ENCODE assay signal across 8 cellular contexts in genomic region chr15:58457466-58457965, GRCh38. TPM values are rescaled to one million over a fixed set of nuclear protein-coding genes. Genes with fewer than 3 reads are reported as not detected.
A peak's percentile ranks its signal among the peaks of the same experiment; 100 is the strongest.
DNase-seq lines count a peak whose midpoint lies in the region; ATAC-seq and TF ChIP-seq lines count a peak whose summit lies in the region.

No MANE protein-coding gene starts in this region.

- no peak overlapping the region for H3K4me3 ChIP-seq in skeletal muscle tissue (ENCODE audit: low read length in 3 of 3)
- no peak overlapping the region for H3K4me3 ChIP-seq in Peyer's patch

- DNase-seq in stimulated activated CD4-positive, alpha-beta T cell treated with anti-CD3 and anti-CD28 coated beads, Interleukin-2, amount 100 ng/mL, for 24 hours = peak; percentile 27 to 42
- no peak for DNase-seq in stimulated activated CD4-positive, alpha-beta T cell treated with anti-CD3 and anti-CD28 coated beads, Interleukin-4, amount 100 ng/mL, for 1 hour
- DNase-seq in activated T-cell treated with anti-CD3 and anti-CD28 coated beads, Interleukin-2, amount 50 U/mL, for 48 hours = peak; percentile 55 to 61
- DNase-seq in DMS 273 treated with DMSO at 0.1 percent for 48 hours (lab: John Stamatoyannopoulos, UW) (no peak), NCI-H510A treated with DMSO at 0.1 percent for 48 hours (lab: John Stamatoyannopoulos, UW) (no peak), Peyer's patch (no peak)

- no peaks in the 10 kb centered on the region for H3K9me3 ChIP-seq in skeletal muscle tissue (ENCODE audit: control insufficient read depth in 3 of 3, low read length in 3 of 3)
- H3K9me3 ChIP-seq in Peyer's patch = no peaks in the 10 kb centered on the region

- no peak for TF ChIP-seq POLR2A in Peyer's patch (IDR thresholded peaks at IDR 0.05)

- peak; percentile 73 for ATAC-seq in HG03432 (IDR thresholded peaks at IDR 0.05; ENCODE audit: unreplicated experiment)

- H3K27ac ChIP-seq in skeletal muscle tissue (ENCODE audit: low read depth, low read length) (peak overlapping the region; percentile 12), Peyer's patch (peak overlapping the region in 2 of 4 donors; percentile 5 to 21)

- H3K4me1 ChIP-seq in skeletal muscle tissue (ENCODE audit: control insufficient read depth in 3 of 3, insufficient read depth in 3 of 3, low read length in 3 of 3) (peaks cover 11 to 26% (median 14%) of the 10 kb centered on the region in 3 donors), Peyer's patch (peaks cover 0 to 20% (median 0%) of the 10 kb centered on the region in 4 donors)

- TF ChIP-seq CTCF in Peyer's patch (IDR thresholded peaks at IDR 0.05) = no peak

- no peaks in the 10 kb centered on the region for H3K36me3 ChIP-seq in skeletal muscle tissue (ENCODE audit: control insufficient read depth in 3 of 3, insufficient read depth in 3 of 3, low read length in 3 of 3)
- no peaks in the 10 kb centered on the region for H3K36me3 ChIP-seq in Peyer's patch

- H3K9ac ChIP-seq in skeletal muscle tissue (ENCODE audit: low read depth in 1 of 3, low read length in 3 of 3) = no peak overlapping the region

- H3K27me3 ChIP-seq in skeletal muscle tissue (ENCODE audit: control insufficient read depth in 3 of 3, insufficient read depth in 3 of 3, low read length in 3 of 3) (no peaks in the 10 kb centered on the region), Peyer's patch (no peaks in the 10 kb centered on the region)

RNA-seq across cellular contexts. Expression of gene LIPC, which starts 25.7 kb away (rescaled TPM):
- total RNA-seq in skeletal muscle tissue (under 0.01 TPM), Peyer's patch (1 to 10 TPM in 2 of 4 donors, under 1 TPM in 1, not detected in 1; 0.40 to 8.9 (median 1.0) TPM)

Comparison
In these comparisons a context has a peak if more than half of its experiments do, and no peak if none do; other contexts are left out.
1. DNase-seq: peak in stimulated activated CD4-positive, alpha-beta T cell treated with anti-CD3 and anti-CD28 coated beads, Interleukin-2, amount 100 ng/mL, for 24 hours (2 of 2) and activated T-cell treated with anti-CD3 and anti-CD28 coated beads, Interleukin-2, amount 50 U/mL, for 48 hours (2 of 2); none in stimulated activated CD4-positive, alpha-beta T cell treated with anti-CD3 and anti-CD28 coated beads, Interleukin-4, amount 100 ng/mL, for 1 hour (single experiment), DMS 273 treated with DMSO at 0.1 percent for 48 hours (single experiment), NCI-H510A treated with DMSO at 0.1 percent for 48 hours (single experiment) and Peyer's patch (0 of 3).